8 cellular contexts compared by ENCODE assay signal in the genomic region with DNA sequence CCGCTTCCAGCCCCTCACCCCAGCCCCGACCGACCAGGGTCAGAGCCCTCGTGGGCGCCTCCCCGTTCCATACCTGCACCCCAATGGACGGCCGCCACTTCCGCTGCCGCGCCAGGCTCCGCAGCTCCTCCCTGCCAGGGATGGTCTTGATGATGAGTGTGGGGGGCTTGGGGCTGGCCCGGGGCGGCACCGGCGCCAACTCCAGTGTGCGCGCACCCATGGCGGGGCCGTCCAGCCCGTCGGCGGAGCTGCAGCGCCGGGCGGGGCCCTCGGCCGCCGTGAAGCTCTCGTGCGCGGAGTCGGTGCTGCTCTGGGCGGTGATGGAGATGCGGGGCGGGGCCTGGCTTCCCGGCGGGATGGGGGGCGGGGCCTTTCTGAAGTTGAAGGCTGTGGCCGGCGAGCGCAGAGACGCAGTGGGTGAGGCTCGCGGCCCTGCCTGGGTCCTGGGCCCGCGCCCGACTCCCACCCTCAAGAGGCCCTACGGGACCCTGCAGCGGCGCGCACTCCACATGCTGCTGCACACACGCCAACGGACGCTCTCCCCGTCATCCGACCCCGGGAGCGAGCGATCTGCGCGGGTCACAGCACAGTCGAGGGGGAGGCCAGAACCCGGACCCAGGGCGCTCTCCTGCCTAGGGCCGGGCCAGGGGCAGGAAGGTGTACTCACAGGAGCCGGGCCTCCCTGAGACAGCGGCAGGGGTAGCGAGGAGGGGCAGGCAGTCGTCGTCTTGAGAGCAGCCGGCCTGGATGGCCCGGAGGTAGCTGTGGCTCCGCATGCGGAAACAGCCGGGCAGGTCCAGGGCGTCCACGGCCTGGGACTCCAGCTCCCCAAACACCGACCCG. TPM values are rescaled to one million over a fixed set of nuclear protein-coding genes. Genes with fewer than 3 reads are reported as not detected.
A peak's percentile ranks its signal among the peaks of the same experiment; 100 is the strongest.
DNase-seq lines count a peak whose midpoint lies in the region; ATAC-seq, FAIRE-seq and TF ChIP-seq lines count a peak whose summit lies in the region.

No MANE protein-coding gene starts in this region.

- no peaks in the 10 kb centered on the region for H3K9me3 ChIP-seq in RWPE2 (ENCODE audit: severe bottlenecking)
- H3K9me3 ChIP-seq in K562 (replicated peaks; ENCODE audit: control insufficient read depth, insufficient read depth, low read depth, low read length) = no peaks in the 10 kb centered on the region
- H3K9me3 ChIP-seq in right lobe of liver = no peaks in the 10 kb centered on the region

- TF ChIP-seq CTCF in BJ (IDR thresholded peaks at IDR 0.05; ENCODE audit: insufficient read depth, low read depth, low read length) (no peak), RWPE2 (IDR thresholded peaks at IDR 0.05; ENCODE audit: poor library complexity, severe bottlenecking) (no peak), K562 (IDR thresholded peaks at IDR 0.05 in 2 of 3, conservative IDR thresholded peaks at IDR 0.05 in 1 of 3; ENCODE audit: insufficient read depth in 2 of 3, low read depth in 1 of 3, low read length in 3 of 3) (no peak), right lobe of liver (IDR thresholded peaks at IDR 0.05) (no peak)

- H3K36me3 ChIP-seq in BJ (ENCODE audit: control insufficient read depth, insufficient read depth, low read length) = no peaks in the 10 kb centered on the region
- no peaks in the 10 kb centered on the region for H3K36me3 ChIP-seq in RWPE2 (ENCODE audit: low read depth)
- no peaks in the 10 kb centered on the region for H3K36me3 ChIP-seq in K562 (ENCODE audit: control insufficient read depth, insufficient read depth, low read length)
- no peaks in the 10 kb centered on the region for H3K36me3 ChIP-seq in right lobe of liver

- WGBS in K562 (ENCODE audit: insufficient coverage, low coverage, missing lambda C conversion rate) = 24% methylated on average over 62 of the region's 80 CpGs
- WGBS in right lobe of liver (ENCODE audit: insufficient coverage, low coverage, low lambda C conversion rate, missing lambda C conversion rate) = no CpG with 5 or more reads among the region's 80 CpGs

- DNase-seq in BJ (ENCODE audit: low read depth) (no peak), RWPE2 (ENCODE audit: low spot score) (no peak), K562 (ENCODE audit: extremely low read depth in 1 of 4, low spot score in 3 of 4) (peak; percentile 48 to 83 (median 73)), right lobe of liver (no peak), NCI-H1048 (lab: John Stamatoyannopoulos, UW) (no peak), NOMO-1 (lab: John Stamatoyannopoulos, UW; ENCODE audit: unreplicated experiment in 2 of 2) (no peak)
- peak; percentile 54 for DNase-seq in stimulated activated CD8-positive, alpha-beta memory T cell treated with anti-CD3 and anti-CD28 coated beads, Interleukin-4, amount 100 ng/mL, for 24 hours (ENCODE audit: low read depth)

- H3K9me1 ChIP-seq in K562 (ENCODE audit: control insufficient read depth, insufficient read depth, low read length) = no peaks in the 10 kb centered on the region

- ATAC-seq in RWPE2 (ENCODE audit: low read depth) (peak; percentile 64), K562 (peak; percentile 93), right lobe of liver (peak; percentile 43 to 53 (median 48)), HG03469 (IDR thresholded peaks at IDR 0.05; ENCODE audit: unreplicated experiment) (no peak)

- H4K20me1 ChIP-seq in K562 (replicated peaks; ENCODE audit: control insufficient read depth, insufficient read depth, low read length) = no peaks in the 10 kb centered on the region

- TF ChIP-seq POLR2A in K562 (conservative IDR thresholded peaks at IDR 0.05) (no peak), right lobe of liver (IDR thresholded peaks at IDR 0.05) (no peak)

- TF ChIP-seq EP300 in K562 (IDR thresholded peaks at IDR 0.05; ENCODE audit: low read length) = no peak

- H3K9ac ChIP-seq in K562 (ENCODE audit: insufficient read depth in 1 of 2, low read depth in 2 of 2, low read length in 2 of 2) = no peak overlapping the region

- H3K27ac ChIP-seq in RWPE2 (ENCODE audit: poor library complexity, severe bottlenecking) (no peak overlapping the region), K562 (ENCODE audit: extremely low read depth, low read depth, low read length) (no peak overlapping the region), right lobe of liver (no peak overlapping the region)

- H3K27me3 ChIP-seq in BJ (ENCODE audit: control insufficient read depth, insufficient read depth, low read length) (peaks cover 7% of the 10 kb centered on the region), RWPE2 (ENCODE audit: insufficient read depth, poor library complexity, severe bottlenecking) (peaks cover 34% of the 10 kb centered on the region), K562 (ENCODE audit: control insufficient read depth in 2 of 2, insufficient read depth in 2 of 2, low read length in 2 of 2) (peaks cover 33 to 43% of the 10 kb centered on the region in 2 experiments; a peak in 4 of 5 replicates), right lobe of liver (peaks cover 0 to 13% of the 10 kb centered on the region in 2 donors)

- CTCF ChIA-PET in BJ (lab: Yijun Ruan, JAX) (interaction anchor here (1.0 to 1.6 kb wide), 2 partner anchors 19 to 26 kb away, joined by 4 to 6 read pairs; partner anchors contain the start of gene SMIM12), K562 (lab: Yijun Ruan, JAX; ENCODE audit: low intra/inter-chr PET ratio) (no interaction called here)

- POLR2A ChIA-PET in BJ (lab: Charles Lee) = interaction anchor here (0.6 kb wide), 1 partner anchor 108 kb away, joined by 3 read pairs; no protein-coding TSS in a partner anchor
- POLR2A ChIA-PET in K562 (lab: Yijun Ruan, JAX) = interaction anchor here (1.2 to 1.5 kb wide), 2 partner anchors 16 to 17 kb away, joined by 4 read pairs; no protein-coding TSS in a partner anchor

- BruUV-seq in K562 (replicated peaks; lab: Mats Ljungman, UMichigan) = no TSS peak

- intact Hi-C loops in K562 (cut with micrococcal nuclease) = no loop called here
- intact Hi-C loops in right lobe of liver (cut with DNase I) = no loop called here

- in situ Hi-C loops in K562 (cut with MboI) = no loop called here

- H3K4me2 ChIP-seq in K562 (ENCODE audit: insufficient read depth, low read length) = no peak overlapping the region

- no peaks in the 10 kb centered on the region for H3K79me2 ChIP-seq in K562 (ENCODE audit: control insufficient read depth, insufficient read depth, low read length)

- peak overlapping the region; percentile 49; the same call in 1 of the 2 replicates for H2AFZ ChIP-seq in K562 (ENCODE audit: low read depth, low read length)

- no peak for TF ChIP-seq RAD21 in K562 (CRISPR knock-in tag; conservative IDR thresholded peaks at IDR 0.05 in 1 of 2, IDR thresholded peaks at IDR 0.05 in 1 of 2)

- FAIRE-seq in K562 (lab: Jason Lieb, UNC) = no peak

- no peaks in the 10 kb centered on the region for H3K4me1 ChIP-seq in RWPE2 (ENCODE audit: insufficient read depth, poor library complexity, severe bottlenecking)
- peaks cover 0 to 14% of the 10 kb centered on the region in 2 experiments; a peak in 2 of 5 replicates for H3K4me1 ChIP-seq in K562 (replicated peaks in 1 of 2; ENCODE audit: control insufficient read depth in 2 of 2, insufficient read depth in 2 of 2, low read length in 2 of 2)
- peaks cover 0 to 4% (median 0%) of the 10 kb centered on the region in 4 donors for H3K4me1 ChIP-seq in right lobe of liver

- peak overlapping the region; percentile 37 for H3K4me3 ChIP-seq in BJ (ENCODE audit: low read depth, low read length)
- peak overlapping the region; percentile 8 for H3K4me3 ChIP-seq in RWPE2 (ENCODE audit: severe bottlenecking)
- no peak overlapping the region for H3K4me3 ChIP-seq in K562
- H3K4me3 ChIP-seq in right lobe of liver = peak overlapping the region in 1 of 3 donors; percentile 20

RNA-seq across cellular contexts. Expression of gene SMIM12, which starts 26.1 kb away (rescaled TPM):
- polyA plus RNA-seq in BJ (2011; rRNA removed) (41.9 and 44.8 TPM in 2 replicates), K562 (2011; rRNA removed) (46.8 and 56.1 TPM in 2 replicates), K562 (2014; fragmentation: Illumina TruSeq; extraction: Trizol) (91.7 and 112 TPM in 2 replicates), K562 (2014; fragmentation: Nextera tagmentation; extraction: Ambion mirVana) (10 to 100 TPM; 51.7 to 54.1 TPM), K562 (2014; rRNA removed) (63.9 and 84.5 TPM in 2 replicates)
- 17.1 and 27.9 TPM in 2 replicates for polyA minus RNA-seq in BJ (2011; rRNA and poly(A)+ RNA removed)
- 35.4 and 58.0 TPM in 2 replicates for total RNA-seq in K562 (2011; cell fraction: chromatin; rRNA removed; ENCODE audit: low replicate concordance)
- 39.9 and 42.4 TPM in 2 replicates for total RNA-seq in K562 (2011; cell fraction: nucleolus; rRNA removed)
- 52.8 and 64.5 TPM in 2 replicates for total RNA-seq in K562 (2011; cell fraction: nucleoplasm; rRNA removed)
- total RNA-seq in K562 (2014; rRNA removed) (63.5 and 83.3 TPM in 2 replicates), K562 (2014; rRNA removed; fragmentation: Illumina TruSeq; extraction: Trizol) (57.7 and 63.9 TPM in 2 replicates), K562 (2015; rRNA removed; fragmentation: Illumina TruSeq; extraction: Trizol) (66.7 and 68.0 TPM in 2 replicates), K562 (2021) (71.4 and 72.3 TPM in 2 replicates), right lobe of liver (10 to 100 TPM; 30.5 to 45.7 (median 32.2) TPM)
- 66.5 and 83.9 TPM in 2 replicates for polyA plus RNA-seq in K562 (2011; cell fraction: cytosol; rRNA removed)
- 38.6 and 39.9 TPM in 2 replicates for polyA plus RNA-seq in K562 (2011; cell fraction: nucleus; rRNA removed)
- polyA plus RNA-seq in K562 (2012) = 46.4 and 78.0 TPM in 2 replicates
- 39.8 and 43.3 TPM in 2 replicates for polyA minus RNA-seq in K562 (2011; rRNA and poly(A)+ RNA removed)
- polyA minus RNA-seq in K562 (2011; cell fraction: cytosol; rRNA and poly(A)+ RNA removed) = 20.3 and 25.4 TPM in 2 replicates
- 12.9 and 25.4 TPM in 2 replicates for polyA minus RNA-seq in K562 (2011; cell fraction: nucleus; rRNA and poly(A)+ RNA removed)

RNA-seq across cellular contexts. Expression of gene DLGAP3, which starts 43.8 kb away (rescaled TPM):
- polyA plus RNA-seq in BJ (2011; rRNA removed) (not detected in 2 replicates), K562 (2011; rRNA removed) (0.01 and 0.03 TPM in 2 replicates), K562 (2014; fragmentation: Illumina TruSeq; extraction: Trizol) (0.04 TPM in 1 of 2 replicates, not detected in the other), K562 (2014; fragmentation: Nextera tagmentation; extraction: Ambion mirVana) (not detected), K562 (2014; rRNA removed) (0.01 and 0.16 TPM in 2 replicates)
- not detected in 2 replicates for polyA minus RNA-seq in BJ (2011; rRNA and poly(A)+ RNA removed)
- total RNA-seq in K562 (2011; cell fraction: chromatin; rRNA removed; ENCODE audit: low replicate concordance) = 0.30 TPM in 1 of 2 replicates, not detected in the other
- 0.17 TPM in 1 of 2 replicates, not detected in the other for total RNA-seq in K562 (2011; cell fraction: nucleolus; rRNA removed)
- total RNA-seq in K562 (2011; cell fraction: nucleoplasm; rRNA removed) = not detected in 2 replicates
- total RNA-seq in K562 (2014; rRNA removed) (not detected in 2 replicates), K562 (2014; rRNA removed; fragmentation: Illumina TruSeq; extraction: Trizol) (not detected in 2 replicates), K562 (2015; rRNA removed; fragmentation: Illumina TruSeq; extraction: Trizol) (not detected in 2 replicates), K562 (2021) (0.07 and 0.18 TPM in 2 replicates), right lobe of liver (under 1 TPM in 2 of 6 experiments, not detected in 4; 0.07 to 0.13 TPM)
- 0.01 and 0.15 TPM in 2 replicates for polyA plus RNA-seq in K562 (2011; cell fraction: cytosol; rRNA removed)
- polyA plus RNA-seq in K562 (2011; cell fraction: nucleus; rRNA removed) = 0.03 and 0.26 TPM in 2 replicates
- 0.03 and 0.05 TPM in 2 replicates for polyA plus RNA-seq in K562 (2012)
- polyA minus RNA-seq in K562 (2011; rRNA and poly(A)+ RNA removed) = not detected in 2 replicates
- polyA minus RNA-seq in K562 (2011; cell fraction: cytosol; rRNA and poly(A)+ RNA removed) = not detected in 2 replicates
- polyA minus RNA-seq in K562 (2011; cell fraction: nucleus; rRNA and poly(A)+ RNA removed) = 0.13 TPM in 1 of 2 replicates, not detected in the other

Comparison
In these comparisons a context has a peak if more than half of its experiments do, and no peak if none do; other contexts are left out.
1. DNase-seq: peak in K562 (4 of 4) and stimulated activated CD8-positive, alpha-beta memory T cell treated with anti-CD3 and anti-CD28 coated beads, Interleukin-4, amount 100 ng/mL, for 24 hours (single experiment); none in BJ (single experiment), RWPE2 (single experiment), right lobe of liver (0 of 3), NCI-H1048 (single experiment) and NOMO-1 (0 of 2).